ENCODE assay signal across 13 cellular contexts in genomic region chr14:68535404-68536024, GRCh38.
DNase-seq lines count a peak whose midpoint lies in the region; ATAC-seq and TF ChIP-seq lines count a peak whose summit lies in the region.
"Had no signal": no experiment of that assay in that cellular context is flagged by ENCODE, and none has a peak within 500 bp of the region (broad histone marks: within the 10 kb centered on the region; RNA-seq: fewer than 3 reads in every experiment).

No MANE protein-coding gene starts in this region.

- intact Hi-C loops in esophagus squamous epithelium (cut with DNase I), result no loop called here

- POLR2A ChIA-PET in GM10248 (lab: Yijun Ruan, JAX), result no interaction called here

- H3K9me3 ChIP-seq in SJSA1 (replicated peaks), result no peaks in the 10 kb centered on the region
- peaks cover 0 to 14% (median 10%) of the 10 kb centered on the region in 3 donors for H3K9me3 ChIP-seq in esophagus squamous epithelium

- H3K27ac ChIP-seq in SJSA1 (peak overlapping the region; percentile 47), esophagus squamous epithelium (peak overlapping the region in 3 of 4 donors; percentile 16 to 42 (median 23))
- H3K27ac ChIP-seq: coronary artery had no signal

- H3K4me1 ChIP-seq in SJSA1 (replicated peaks) (peaks cover 14% of the 10 kb centered on the region), esophagus squamous epithelium (peaks cover 0 to 26% (median 7%) of the 10 kb centered on the region in 3 donors)

- DNase-seq in EH (ENCODE audit: low read depth) (peak; percentile 98), SJSA1 (ENCODE audit: low read depth in 1 of 2, low spot score in 2 of 2) (peak in 1 of 2 experiments; percentile 33), esophagus squamous epithelium (lab: John Stamatoyannopoulos, UW) (no peak), renal cortical epithelial cell (ENCODE audit: low read depth) (peak; percentile 93), DMS153 (lab: John Stamatoyannopoulos, UW) (no peak), medulla oblongata (ENCODE audit: extremely low spot score) (no peak), GM10248 (ENCODE audit: extremely low spot score) (no peak)
- DNase-seq: activated gamma-delta T cell treated with Interleukin-2 at 50 U/mL for 16 hours, naive B cell, NCI-H2171, SHP77 treated with DMSO at 0.1 percent for 48 hours had no signal

- no peak for TF ChIP-seq CTCF in esophagus squamous epithelium (IDR thresholded peaks at IDR 0.05)
- no peak for TF ChIP-seq CTCF in GM10248 (IDR thresholded peaks at IDR 0.05; ENCODE audit: control extremely low read depth, extremely low read depth, low read depth, missing control alignments)

- no peak for ATAC-seq in HG02623 (IDR thresholded peaks at IDR 0.05; ENCODE audit: unreplicated experiment)

- CTCF ChIA-PET in GM10248 (lab: Yijun Ruan, JAX), result interaction anchor here (1.2 to 2.1 kb wide), 8 partner anchors 10 to 247 kb away, joined by 3 to 8 read pairs (median 4); no protein-coding TSS in a partner anchor

- H3K36me3 ChIP-seq in SJSA1 (no peaks in the 10 kb centered on the region), esophagus squamous epithelium (no peaks in the 10 kb centered on the region)

- WGBS in esophagus squamous epithelium, 2 donors, result 44 to 66% methylated on average over 5 of the region's 5 CpGs

- TF ChIP-seq POLR2A in esophagus squamous epithelium (IDR thresholded peaks at IDR 0.05), result no peak

- no peaks in the 10 kb centered on the region for H3K27me3 ChIP-seq in SJSA1 (replicated peaks)
- no peaks in the 10 kb centered on the region for H3K27me3 ChIP-seq in esophagus squamous epithelium

- H3K4me3 ChIP-seq in SJSA1 (no peak overlapping the region), esophagus squamous epithelium (no peak overlapping the region)
- H3K4me3 ChIP-seq: coronary artery had no signal

Comparison
In these comparisons a context has a peak if more than half of its experiments do, and no peak if none do; other contexts are left out.
1. DNase-seq: peak in EH (single experiment) and renal cortical epithelial cell (single experiment); none in esophagus squamous epithelium (single experiment), DMS153 (single experiment), medulla oblongata (single experiment) and GM10248 (single experiment).